Comparison of ENCODE assay signal across 8 cellular contexts in genomic region chrX:120559799-120560198, GRCh38. TPM values are rescaled to one million over a fixed set of nuclear protein-coding genes. Genes with fewer than 3 reads are reported as not detected.
A peak's percentile ranks its signal among the peaks of the same experiment; 100 is the strongest.
DNase-seq lines count a peak whose midpoint lies in the region; ATAC-seq and TF ChIP-seq lines count a peak whose summit lies in the region.

No MANE protein-coding gene starts in this region.

- peak; percentile 24 for DNase-seq in NCI-H2107 treated with DMSO at 0.1 percent for 48 hours (lab: John Stamatoyannopoulos, UW; ENCODE audit: unreplicated experiment)
- DNase-seq in NCI-H2107 (lab: John Stamatoyannopoulos, UW), result no peak
- peak; percentile 4 for DNase-seq in NCI-H526 treated with DMSO at 0.1 percent for 48 hours (lab: John Stamatoyannopoulos, UW)
- peak in 1 of 2 donors; percentile 12 for DNase-seq in cardiac fibroblast (ENCODE audit: low read depth in 2 of 2)
- DNase-seq in activated CD4-positive, CD25-positive, alpha-beta regulatory T cell treated with anti-CD3 and anti-CD28 coated beads, Interleukin-2, amount 50 U/mL, for 72 hours, result no peak
- no peak for DNase-seq in left lobe of liver (ENCODE audit: low spot score)

- H3K4me3 ChIP-seq in cardiac fibroblast (replicated peaks in 1 of 2; ENCODE audit: low read depth in 2 of 2, low read length in 2 of 2), result peak overlapping the region; percentile 64 to 72
- peak overlapping the region; percentile 72 to 87 for H3K4me3 ChIP-seq in muscle layer of duodenum (ENCODE audit: low read depth in 1 of 2, low read length in 2 of 2)

- H3K27me3 ChIP-seq in muscle layer of duodenum (ENCODE audit: low read depth, low read length), result no peaks in the 10 kb centered on the region

- no peak for ATAC-seq in HG02938 (IDR thresholded peaks at IDR 0.05; ENCODE audit: unreplicated experiment)
- ATAC-seq in left lobe of liver, result no peak

- peaks cover 6 to 11% of the 10 kb centered on the region in 2 donors for H3K4me1 ChIP-seq in muscle layer of duodenum (ENCODE audit: control insufficient read depth in 1 of 2, insufficient read depth in 2 of 2, low read length in 2 of 2)

- H3K27ac ChIP-seq in muscle layer of duodenum (ENCODE audit: low read length), result peak overlapping the region; percentile 90

- H3K36me3 ChIP-seq in muscle layer of duodenum (ENCODE audit: control insufficient read depth in 1 of 2, insufficient read depth in 2 of 2, low read length in 2 of 2), result peaks cover 6 to 16% of the 10 kb centered on the region in 2 donors

- TF ChIP-seq CTCF in cardiac fibroblast (IDR thresholded peaks at IDR 0.05; ENCODE audit: low read depth, low read length), result no peak

- no peaks in the 10 kb centered on the region for H3K9me3 ChIP-seq in muscle layer of duodenum (ENCODE audit: control insufficient read depth in 1 of 2, low read length in 2 of 2)

RNA-seq across cellular contexts. Expression of gene CUL4B, which starts 1.0 kb away (rescaled TPM):
- 11.3 TPM for total RNA-seq in left lobe of liver

RNA-seq across cellular contexts. Expression of gene MCTS1, which starts 44.1 kb away (rescaled TPM):
- 18.0 TPM for total RNA-seq in left lobe of liver

Comparison
In these comparisons a context has a peak if more than half of its experiments do, and no peak if none do; other contexts are left out.
1. DNase-seq: peak in NCI-H2107 treated with DMSO at 0.1 percent for 48 hours (single experiment) and NCI-H526 treated with DMSO at 0.1 percent for 48 hours (single experiment); none in NCI-H2107 (single experiment), activated CD4-positive, CD25-positive, alpha-beta regulatory T cell treated with anti-CD3 and anti-CD28 coated beads, Interleukin-2, amount 50 U/mL, for 72 hours (single experiment) and left lobe of liver (single experiment).